Comparison of ENCODE assay signal across 7 cellular contexts in the genomic region with DNA sequence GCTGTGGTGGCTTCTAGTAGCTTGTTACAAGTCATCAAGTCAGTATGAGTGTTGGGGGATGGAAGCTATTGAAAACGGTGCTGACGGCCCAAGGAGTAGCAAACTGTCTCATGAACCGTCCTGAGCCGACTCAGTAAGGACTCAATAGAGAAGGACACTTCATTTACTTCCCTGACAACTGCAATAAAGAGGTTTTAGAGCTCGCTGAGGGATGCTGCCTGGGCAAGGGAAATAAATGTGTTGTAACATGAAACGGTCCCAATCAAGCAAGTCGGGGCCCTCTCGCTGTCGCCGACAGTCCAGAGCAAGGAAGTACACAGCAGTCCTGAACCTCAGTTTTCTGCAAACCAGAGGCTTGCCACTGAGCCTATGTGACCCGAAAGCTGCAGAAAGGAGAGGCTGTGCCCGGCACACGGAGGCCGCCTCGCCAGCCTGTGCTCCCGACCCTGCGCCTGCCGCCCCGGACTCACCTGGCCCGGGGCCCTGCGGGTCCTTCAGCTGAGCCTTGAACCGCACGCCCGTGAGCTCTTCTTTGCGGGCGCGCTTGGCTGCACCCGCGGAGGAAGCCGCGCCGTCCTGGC. TPM values are rescaled to one million over a fixed set of nuclear protein-coding genes. Genes with fewer than 3 reads are reported as not detected.
DNase-seq lines count a peak whose midpoint lies in the region; ATAC-seq and TF ChIP-seq lines count a peak whose summit lies in the region.

No MANE protein-coding gene starts in this region.

- peak overlapping the region; percentile 87 for H3K27ac Mint-ChIP-seq in activated CD8-positive, alpha-beta memory T cell treated with anti-CD3 and anti-CD28 coated beads, Interleukin-2, amount 10 ng/mL, durations not matched to agents 7 days and 5 days

- H3K4me3 Mint-ChIP-seq in activated CD8-positive, alpha-beta memory T cell treated with anti-CD3 and anti-CD28 coated beads, Interleukin-2, amount 10 ng/mL, durations not matched to agents 7 days and 5 days: peak overlapping the region; percentile 81

- H3K4me1 ChIP-seq in iPS DF 6.9 (ENCODE audit: control insufficient read depth, insufficient read depth, low read length): no peaks in the 10 kb centered on the region
- H3K4me1 ChIP-seq in spleen: peaks cover 13 to 54% (median 27%) of the 10 kb centered on the region in 6 donors

- H3K36me3 Mint-ChIP-seq in activated CD8-positive, alpha-beta memory T cell treated with anti-CD3 and anti-CD28 coated beads, Interleukin-2, amount 10 ng/mL, durations not matched to agents 7 days and 5 days: peaks cover 12% of the 10 kb centered on the region

- no peak for TF ChIP-seq POLR2A in spleen (IDR thresholded peaks at IDR 0.05)

- H3K4me3 ChIP-seq in iPS DF 6.9 (ENCODE audit: low read length): peak overlapping the region; percentile 82
- peak overlapping the region; percentile 91 to 100 (median 100) for H3K4me3 ChIP-seq in spleen

- no peaks in the 10 kb centered on the region for H3K36me3 ChIP-seq in iPS DF 6.9 (ENCODE audit: control insufficient read depth, insufficient read depth, low read length)
- peaks cover 0 to 15% (median 0%) of the 10 kb centered on the region in 6 donors for H3K36me3 ChIP-seq in spleen

- H3K4me1 Mint-ChIP-seq in activated CD8-positive, alpha-beta memory T cell treated with anti-CD3 and anti-CD28 coated beads, Interleukin-2, amount 10 ng/mL, durations not matched to agents 7 days and 5 days: peaks cover 54% of the 10 kb centered on the region

- TF ChIP-seq CTCF in spleen (IDR thresholded peaks at IDR 0.05 in 8 of 11, conservative IDR thresholded peaks at IDR 0.05 in 3 of 11): no peak

- no CpG with 5 or more reads among the region's 32 CpGs for WGBS in iPS DF 6.9 (ENCODE audit: insufficient coverage, insufficient read length)
- 0 to 2% (median 0%) methylated on average over 20 to 32 of the region's 32 CpGs for WGBS in spleen, 5 donors

- H3K27me3 ChIP-seq in iPS DF 6.9 (ENCODE audit: control insufficient read depth, insufficient read depth, low read length) (no peaks in the 10 kb centered on the region), spleen (replicated peaks in 1 of 7) (peaks cover 0 to 8% (median 0%) of the 10 kb centered on the region in 7 donors)

- ATAC-seq in GM19035 (IDR thresholded peaks at IDR 0.05; ENCODE audit: unreplicated experiment) (peak; percentile 36), HG03159 (IDR thresholded peaks at IDR 0.05; ENCODE audit: unreplicated experiment) (peak; percentile 4), HG03469 (IDR thresholded peaks at IDR 0.05; ENCODE audit: unreplicated experiment) (no peak)
- peak; percentile 2 for ATAC-seq in activated CD8-positive, alpha-beta memory T cell treated with anti-CD3 and anti-CD28 coated beads, Interleukin-2, amount 10 ng/mL, durations not matched to agents 7 days and 5 days

- H3K9me3 Mint-ChIP-seq in activated CD8-positive, alpha-beta memory T cell treated with anti-CD3 and anti-CD28 coated beads, Interleukin-2, amount 10 ng/mL, durations not matched to agents 7 days and 5 days (ENCODE audit: low read depth): no peaks in the 10 kb centered on the region

- no peaks in the 10 kb centered on the region for H3K27me3 Mint-ChIP-seq in activated CD8-positive, alpha-beta memory T cell treated with anti-CD3 and anti-CD28 coated beads, Interleukin-2, amount 10 ng/mL, durations not matched to agents 7 days and 5 days

- intact Hi-C loops in spleen (cut with DNase I; ENCODE audit: low total_unique reads): no loop called here

- CTCF ChIA-PET in activated CD8-positive, alpha-beta memory T cell treated with anti-CD3 and anti-CD28 coated beads, Interleukin-2, amount 10 ng/mL, durations not matched to agents 7 days and 5 days (lab: Charles Lee): interaction anchor here (0.7 to 2.8 kb wide), 6 partner anchors 10 to 209 kb away, joined by 3 to 21 read pairs (median 6); no protein-coding TSS in a partner anchor

- DNase-seq in activated CD8-positive, alpha-beta memory T cell treated with anti-CD3 and anti-CD28 coated beads, Interleukin-2, amount 10 ng/mL, durations not matched to agents 7 days and 5 days: peak; percentile 40
- DNase-seq in iPS DF 6.9 (ENCODE audit: low read depth, low spot score) (no peak), spleen (no peak), NCI-H187 (lab: John Stamatoyannopoulos, UW) (no peak)

- H3K9me3 ChIP-seq in iPS DF 6.9 (ENCODE audit: control insufficient read depth, insufficient read depth, low read length): no peaks in the 10 kb centered on the region
- H3K9me3 ChIP-seq in spleen: no peaks in the 10 kb centered on the region

- H3K27ac ChIP-seq in iPS DF 6.9 (ENCODE audit: low read length) (no peak overlapping the region), spleen (peak overlapping the region in 5 of 8 donors; percentile 88 to 93 (median 91))

RNA-seq across cellular contexts. Expression of a gene that starts 0.4 kb away (rescaled TPM):
- total RNA-seq in activated CD8-positive, alpha-beta memory T cell treated with anti-CD3 and anti-CD28 coated beads, Interleukin-2, amount 10 ng/mL, durations not matched to agents 7 days and 5 days: 10 to 100 TPM; 17.5 to 28.3 TPM
- total RNA-seq in spleen: 10 to 100 TPM; 11.6 to 20.8 (median 12.4) TPM
- 1 to 10 TPM; 2.0 to 3.6 (median 2.5) TPM for polyA plus RNA-seq in spleen

RNA-seq across cellular contexts. Expression of a gene that starts 20.1 kb away (rescaled TPM):
- total RNA-seq in activated CD8-positive, alpha-beta memory T cell treated with anti-CD3 and anti-CD28 coated beads, Interleukin-2, amount 10 ng/mL, durations not matched to agents 7 days and 5 days: 1 to 10 TPM; 4.5 to 7.6 TPM
- 10 to 100 TPM; 19.3 to 39.4 (median 28.7) TPM for total RNA-seq in spleen
- 10 to 100 TPM; 11.9 to 18.2 (median 16.2) TPM for polyA plus RNA-seq in spleen
